ENCODE assay signal across 21 cellular contexts in the genomic region with DNA sequence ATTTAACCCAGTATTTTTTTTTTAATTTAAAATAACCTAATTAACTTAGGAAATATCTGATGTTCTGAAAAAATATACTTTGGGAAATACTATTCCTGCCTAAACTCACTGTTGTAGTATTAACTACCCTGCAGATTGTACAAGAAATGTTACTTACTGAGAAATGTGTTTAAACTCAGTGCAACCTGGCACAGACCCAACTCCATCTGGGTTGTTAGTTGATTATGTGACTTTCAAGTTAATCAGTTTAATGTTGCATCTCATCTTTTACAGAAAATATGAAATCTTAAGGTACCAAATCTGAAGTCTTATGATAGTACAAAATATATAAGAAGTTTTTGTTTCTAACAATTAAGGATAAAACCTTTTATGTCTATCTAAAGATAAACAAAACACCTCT.
"Had no signal": no experiment of that assay in that cellular context is flagged by ENCODE, and none has a peak within 500 bp of the region (broad histone marks: within the 10 kb centered on the region; RNA-seq: fewer than 3 reads in every experiment).

No MANE protein-coding gene starts in this region.

- DNase-seq: activated CD4-positive, alpha-beta T cell treated with anti-CD3 and anti-CD28 coated beads for 48 hours; activated CD4-positive, alpha-beta T cell treated with anti-CD3 and anti-CD28 coated beads, Interleukin-2, amount 50 U/mL, for 4 hours; activated CD8-positive, alpha-beta memory T cell treated with anti-CD3 and anti-CD28 coated beads, Interleukin-2, amount 50 U/mL, for 48 hours; activated CD8-positive, alpha-beta T cell treated with anti-CD3 and anti-CD28 coated beads, Interleukin-2, amount 10 ng/mL, durations not matched to agents 7 days and 5 days; activated effector memory CD4-positive, alpha-beta T cell treated with Interleukin-2 at 50 U/mL for 16 hours; activated naive CD4-positive, alpha-beta T cell; activated T-cell treated with anti-CD3 and anti-CD28 coated beads, Interleukin-2, amount 50 U/mL, for 1 hour; aorta; central memory CD4-positive, alpha-beta T cell; MG63; MV-4-11; NCI-H1092 treated with DMSO at 0.1 percent for 48 hours; NCI-H1417 treated with DMSO at 0.1 percent for 48 hours; NCI-H187; NCI-H2081; NCI-H2227 treated with DMSO at 0.1 percent for 48 hours; NCI-H446 treated with DMSO at 0.1 percent for 48 hours; NCI-H524 treated with DMSO at 0.1 percent for 48 hours; NCI-H774; PC-9; SHP77 treated with DMSO at 0.1 percent for 48 hours had no signal
